1 cellular context compared by ENCODE assay signal in the genomic region with DNA sequence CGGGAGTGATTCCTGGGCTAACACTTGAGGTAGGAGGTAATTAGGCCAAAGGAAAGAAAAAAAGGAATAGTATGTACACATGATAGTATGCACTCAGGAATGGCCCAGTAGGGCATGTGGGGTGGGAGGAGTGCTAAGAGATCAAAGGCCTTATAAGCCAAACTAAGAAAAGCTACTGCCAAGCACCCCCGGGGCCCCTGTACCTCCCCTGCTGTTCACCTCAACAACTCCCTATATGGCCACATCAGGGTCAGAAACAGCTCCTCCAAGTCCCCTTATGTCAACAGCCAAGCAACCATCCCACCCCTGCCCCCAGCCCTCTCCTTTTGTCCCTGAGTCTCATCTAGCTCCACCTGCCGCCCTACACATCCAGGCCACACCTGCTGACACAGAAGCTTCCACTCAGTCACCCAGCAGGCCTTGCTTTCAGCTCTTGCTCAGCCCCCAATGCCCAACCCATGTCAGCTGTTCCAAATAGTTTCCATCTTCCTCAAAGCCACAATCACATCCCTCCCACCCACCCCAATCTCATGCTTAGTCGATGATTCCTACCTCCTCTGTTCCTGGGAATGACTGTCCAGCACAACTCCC.
TF ChIP-seq lines count a peak whose summit lies in the region.

No MANE protein-coding gene starts in this region.

TF ChIP-seq in HepG2, 621 proteins besides CTCF, POLR2A, EP300 and RAD21 (continued from another document and continues in another):
- TF ChIP-seq, protein P1, sequence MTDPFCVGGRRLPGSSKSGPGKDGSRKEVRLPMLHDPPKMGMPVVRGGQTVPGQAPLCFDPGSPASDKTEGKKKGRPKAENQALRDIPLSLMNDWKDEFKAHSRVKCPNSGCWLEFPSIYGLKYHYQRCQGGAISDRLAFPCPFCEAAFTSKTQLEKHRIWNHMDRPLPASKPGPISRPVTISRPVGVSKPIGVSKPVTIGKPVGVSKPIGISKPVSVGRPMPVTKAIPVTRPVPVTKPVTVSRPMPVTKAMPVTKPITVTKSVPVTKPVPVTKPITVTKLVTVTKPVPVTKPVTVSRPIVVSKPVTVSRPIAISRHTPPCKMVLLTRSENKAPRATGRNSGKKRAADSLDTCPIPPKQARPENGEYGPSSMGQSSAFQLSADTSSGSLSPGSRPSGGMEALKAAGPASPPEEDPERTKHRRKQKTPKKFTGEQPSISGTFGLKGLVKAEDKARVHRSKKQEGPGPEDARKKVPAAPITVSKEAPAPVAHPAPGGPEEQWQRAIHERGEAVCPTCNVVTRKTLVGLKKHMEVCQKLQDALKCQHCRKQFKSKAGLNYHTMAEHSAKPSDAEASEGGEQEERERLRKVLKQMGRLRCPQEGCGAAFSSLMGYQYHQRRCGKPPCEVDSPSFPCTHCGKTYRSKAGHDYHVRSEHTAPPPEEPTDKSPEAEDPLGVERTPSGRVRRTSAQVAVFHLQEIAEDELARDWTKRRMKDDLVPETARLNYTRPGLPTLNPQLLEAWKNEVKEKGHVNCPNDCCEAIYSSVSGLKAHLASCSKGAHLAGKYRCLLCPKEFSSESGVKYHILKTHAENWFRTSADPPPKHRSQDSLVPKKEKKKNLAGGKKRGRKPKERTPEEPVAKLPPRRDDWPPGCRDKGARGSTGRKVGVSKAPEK (CRISPR knock-in tag; IDR thresholded peaks at IDR 0.05; ENCODE audit: borderline replicate concordance), result no peak
- TF ChIP-seq, protein P2, sequence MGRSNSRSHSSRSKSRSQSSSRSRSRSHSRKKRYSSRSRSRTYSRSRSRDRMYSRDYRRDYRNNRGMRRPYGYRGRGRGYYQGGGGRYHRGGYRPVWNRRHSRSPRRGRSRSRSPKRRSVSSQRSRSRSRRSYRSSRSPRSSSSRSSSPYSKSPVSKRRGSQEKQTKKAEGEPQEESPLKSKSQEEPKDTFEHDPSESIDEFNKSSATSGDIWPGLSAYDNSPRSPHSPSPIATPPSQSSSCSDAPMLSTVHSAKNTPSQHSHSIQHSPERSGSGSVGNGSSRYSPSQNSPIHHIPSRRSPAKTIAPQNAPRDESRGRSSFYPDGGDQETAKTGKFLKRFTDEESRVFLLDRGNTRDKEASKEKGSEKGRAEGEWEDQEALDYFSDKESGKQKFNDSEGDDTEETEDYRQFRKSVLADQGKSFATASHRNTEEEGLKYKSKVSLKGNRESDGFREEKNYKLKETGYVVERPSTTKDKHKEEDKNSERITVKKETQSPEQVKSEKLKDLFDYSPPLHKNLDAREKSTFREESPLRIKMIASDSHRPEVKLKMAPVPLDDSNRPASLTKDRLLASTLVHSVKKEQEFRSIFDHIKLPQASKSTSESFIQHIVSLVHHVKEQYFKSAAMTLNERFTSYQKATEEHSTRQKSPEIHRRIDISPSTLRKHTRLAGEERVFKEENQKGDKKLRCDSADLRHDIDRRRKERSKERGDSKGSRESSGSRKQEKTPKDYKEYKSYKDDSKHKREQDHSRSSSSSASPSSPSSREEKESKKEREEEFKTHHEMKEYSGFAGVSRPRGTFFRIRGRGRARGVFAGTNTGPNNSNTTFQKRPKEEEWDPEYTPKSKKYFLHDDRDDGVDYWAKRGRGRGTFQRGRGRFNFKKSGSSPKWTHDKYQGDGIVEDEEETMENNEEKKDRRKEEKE (IDR thresholded peaks at IDR 0.05), result no peak
- TF ChIP-seq EED (CRISPR knock-in tag; IDR thresholded peaks at IDR 0.05), result no peak
- peak; percentile 48; the same call in 1 of the 2 replicates for TF ChIP-seq PATZ1 (CRISPR knock-in tag; IDR thresholded peaks at IDR 0.05)
- TF ChIP-seq ZKSCAN5 (CRISPR knock-in tag; IDR thresholded peaks at IDR 0.05), result 0 out of 2 replicates have a peak, but pooled peaks have one; percentile 30
- TF ChIP-seq, protein P3, sequence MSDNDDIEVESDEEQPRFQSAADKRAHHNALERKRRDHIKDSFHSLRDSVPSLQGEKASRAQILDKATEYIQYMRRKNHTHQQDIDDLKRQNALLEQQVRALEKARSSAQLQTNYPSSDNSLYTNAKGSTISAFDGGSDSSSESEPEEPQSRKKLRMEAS (IDR thresholded peaks at IDR 0.05), result 0 out of 2 replicates have a peak, but pooled peaks have one; percentile 23
- TF ChIP-seq ZNF616 (CRISPR knock-in tag; IDR thresholded peaks at IDR 0.05; ENCODE audit: low read depth), result no peak
- TF ChIP-seq TCF7 (IDR thresholded peaks at IDR 0.05; ENCODE audit: low read depth), result peak; percentile 76
- TF ChIP-seq HDAC6 (IDR thresholded peaks at IDR 0.05; ENCODE audit: low read depth, low read length), result no peak
- no peak for TF ChIP-seq CBX1 (IDR thresholded peaks at IDR 0.05; ENCODE audit: low read depth)
- TF ChIP-seq IKZF4 (CRISPR knock-in tag; IDR thresholded peaks at IDR 0.05; ENCODE audit: borderline replicate concordance, low read depth, not compliant biosample characterization), result no peak
- no peak for TF ChIP-seq KLF15 (CRISPR knock-in tag; IDR thresholded peaks at IDR 0.05; ENCODE audit: borderline replicate concordance)
- no peak for TF ChIP-seq FIP1L1 (IDR thresholded peaks at IDR 0.05; ENCODE audit: borderline replicate concordance, insufficient read depth, low read depth, low read length)
- TF ChIP-seq ZFX (CRISPR knock-in tag; IDR thresholded peaks at IDR 0.05; ENCODE audit: low read depth), result peak; percentile 25; the same call in 1 of the 2 replicates
- no peak for TF ChIP-seq RELA (CRISPR knock-in tag; IDR thresholded peaks at IDR 0.05)
- no peak for TF ChIP-seq CCDC6 (CRISPR knock-in tag; IDR thresholded peaks at IDR 0.05)
- TF ChIP-seq, protein P4, sequence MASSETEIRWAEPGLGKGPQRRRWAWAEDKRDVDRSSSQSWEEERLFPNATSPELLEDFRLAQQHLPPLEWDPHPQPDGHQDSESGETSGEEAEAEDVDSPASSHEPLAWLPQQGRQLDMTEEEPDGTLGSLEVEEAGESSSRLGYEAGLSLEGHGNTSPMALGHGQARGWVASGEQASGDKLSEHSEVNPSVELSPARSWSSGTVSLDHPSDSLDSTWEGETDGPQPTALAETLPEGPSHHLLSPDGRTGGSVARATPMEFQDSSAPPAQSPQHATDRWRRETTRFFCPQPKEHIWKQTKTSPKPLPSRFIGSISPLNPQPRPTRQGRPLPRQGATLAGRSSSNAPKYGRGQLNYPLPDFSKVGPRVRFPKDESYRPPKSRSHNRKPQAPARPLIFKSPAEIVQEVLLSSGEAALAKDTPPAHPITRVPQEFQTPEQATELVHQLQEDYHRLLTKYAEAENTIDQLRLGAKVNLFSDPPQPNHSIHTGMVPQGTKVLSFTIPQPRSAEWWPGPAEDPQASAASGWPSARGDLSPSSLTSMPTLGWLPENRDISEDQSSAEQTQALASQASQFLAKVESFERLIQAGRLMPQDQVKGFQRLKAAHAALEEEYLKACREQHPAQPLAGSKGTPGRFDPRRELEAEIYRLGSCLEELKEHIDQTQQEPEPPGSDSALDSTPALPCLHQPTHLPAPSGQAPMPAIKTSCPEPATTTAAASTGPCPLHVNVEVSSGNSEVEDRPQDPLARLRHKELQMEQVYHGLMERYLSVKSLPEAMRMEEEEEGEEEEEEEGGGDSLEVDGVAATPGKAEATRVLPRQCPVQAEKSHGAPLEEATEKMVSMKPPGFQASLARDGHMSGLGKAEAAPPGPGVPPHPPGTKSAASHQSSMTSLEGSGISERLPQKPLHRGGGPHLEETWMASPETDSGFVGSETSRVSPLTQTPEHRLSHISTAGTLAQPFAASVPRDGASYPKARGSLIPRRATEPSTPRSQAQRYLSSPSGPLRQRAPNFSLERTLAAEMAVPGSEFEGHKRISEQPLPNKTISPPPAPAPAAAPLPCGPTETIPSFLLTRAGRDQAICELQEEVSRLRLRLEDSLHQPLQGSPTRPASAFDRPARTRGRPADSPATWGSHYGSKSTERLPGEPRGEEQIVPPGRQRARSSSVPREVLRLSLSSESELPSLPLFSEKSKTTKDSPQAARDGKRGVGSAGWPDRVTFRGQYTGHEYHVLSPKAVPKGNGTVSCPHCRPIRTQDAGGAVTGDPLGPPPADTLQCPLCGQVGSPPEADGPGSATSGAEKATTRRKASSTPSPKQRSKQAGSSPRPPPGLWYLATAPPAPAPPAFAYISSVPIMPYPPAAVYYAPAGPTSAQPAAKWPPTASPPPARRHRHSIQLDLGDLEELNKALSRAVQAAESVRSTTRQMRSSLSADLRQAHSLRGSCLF (CRISPR knock-in tag; IDR thresholded peaks at IDR 0.05; ENCODE audit: borderline replicate concordance), result no peak
- TF ChIP-seq SOX13 (IDR thresholded peaks at IDR 0.05), result no peak
- peak in 1 of 2 experiments; percentile 45; a peak in 1 of 4 replicates for TF ChIP-seq SOX13 (CRISPR knock-in tag; conservative IDR thresholded peaks at IDR 0.05 in 1 of 2, IDR thresholded peaks at IDR 0.05 in 1 of 2)
- TF ChIP-seq ZNF292 (CRISPR knock-in tag; IDR thresholded peaks at IDR 0.05; ENCODE audit: borderline replicate concordance, low read depth), result no peak
- no peak for TF ChIP-seq ZNF709 (CRISPR knock-in tag; IDR thresholded peaks at IDR 0.05)
- TF ChIP-seq, protein P5, sequence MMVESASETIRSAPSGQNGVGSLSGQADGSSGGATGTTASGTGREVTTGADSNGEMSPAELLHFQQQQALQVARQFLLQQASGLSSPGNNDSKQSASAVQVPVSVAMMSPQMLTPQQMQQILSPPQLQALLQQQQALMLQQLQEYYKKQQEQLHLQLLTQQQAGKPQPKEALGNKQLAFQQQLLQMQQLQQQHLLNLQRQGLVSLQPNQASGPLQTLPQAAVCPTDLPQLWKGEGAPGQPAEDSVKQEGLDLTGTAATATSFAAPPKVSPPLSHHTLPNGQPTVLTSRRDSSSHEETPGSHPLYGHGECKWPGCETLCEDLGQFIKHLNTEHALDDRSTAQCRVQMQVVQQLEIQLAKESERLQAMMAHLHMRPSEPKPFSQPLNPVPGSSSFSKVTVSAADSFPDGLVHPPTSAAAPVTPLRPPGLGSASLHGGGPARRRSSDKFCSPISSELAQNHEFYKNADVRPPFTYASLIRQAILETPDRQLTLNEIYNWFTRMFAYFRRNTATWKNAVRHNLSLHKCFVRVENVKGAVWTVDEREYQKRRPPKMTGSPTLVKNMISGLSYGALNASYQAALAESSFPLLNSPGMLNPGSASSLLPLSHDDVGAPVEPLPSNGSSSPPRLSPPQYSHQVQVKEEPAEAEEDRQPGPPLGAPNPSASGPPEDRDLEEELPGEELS (CRISPR knock-in tag; IDR thresholded peaks at IDR 0.05), result peak; percentile 36; the same call in 1 of the 2 replicates
- TF ChIP-seq MYC (CRISPR knock-in tag; IDR thresholded peaks at IDR 0.05; ENCODE audit: borderline replicate concordance), result no peak
- peak; percentile 61; the same call in 1 of the 2 replicates for TF ChIP-seq TCF7L2 (IDR thresholded peaks at IDR 0.05; ENCODE audit: low read depth, low read length)
- TF ChIP-seq ZNF329 (CRISPR knock-in tag; IDR thresholded peaks at IDR 0.05; ENCODE audit: low read depth), result no peak
- no peak for TF ChIP-seq ZSCAN20 (CRISPR knock-in tag; IDR thresholded peaks at IDR 0.05; ENCODE audit: borderline replicate concordance)
- TF ChIP-seq, protein P6, sequence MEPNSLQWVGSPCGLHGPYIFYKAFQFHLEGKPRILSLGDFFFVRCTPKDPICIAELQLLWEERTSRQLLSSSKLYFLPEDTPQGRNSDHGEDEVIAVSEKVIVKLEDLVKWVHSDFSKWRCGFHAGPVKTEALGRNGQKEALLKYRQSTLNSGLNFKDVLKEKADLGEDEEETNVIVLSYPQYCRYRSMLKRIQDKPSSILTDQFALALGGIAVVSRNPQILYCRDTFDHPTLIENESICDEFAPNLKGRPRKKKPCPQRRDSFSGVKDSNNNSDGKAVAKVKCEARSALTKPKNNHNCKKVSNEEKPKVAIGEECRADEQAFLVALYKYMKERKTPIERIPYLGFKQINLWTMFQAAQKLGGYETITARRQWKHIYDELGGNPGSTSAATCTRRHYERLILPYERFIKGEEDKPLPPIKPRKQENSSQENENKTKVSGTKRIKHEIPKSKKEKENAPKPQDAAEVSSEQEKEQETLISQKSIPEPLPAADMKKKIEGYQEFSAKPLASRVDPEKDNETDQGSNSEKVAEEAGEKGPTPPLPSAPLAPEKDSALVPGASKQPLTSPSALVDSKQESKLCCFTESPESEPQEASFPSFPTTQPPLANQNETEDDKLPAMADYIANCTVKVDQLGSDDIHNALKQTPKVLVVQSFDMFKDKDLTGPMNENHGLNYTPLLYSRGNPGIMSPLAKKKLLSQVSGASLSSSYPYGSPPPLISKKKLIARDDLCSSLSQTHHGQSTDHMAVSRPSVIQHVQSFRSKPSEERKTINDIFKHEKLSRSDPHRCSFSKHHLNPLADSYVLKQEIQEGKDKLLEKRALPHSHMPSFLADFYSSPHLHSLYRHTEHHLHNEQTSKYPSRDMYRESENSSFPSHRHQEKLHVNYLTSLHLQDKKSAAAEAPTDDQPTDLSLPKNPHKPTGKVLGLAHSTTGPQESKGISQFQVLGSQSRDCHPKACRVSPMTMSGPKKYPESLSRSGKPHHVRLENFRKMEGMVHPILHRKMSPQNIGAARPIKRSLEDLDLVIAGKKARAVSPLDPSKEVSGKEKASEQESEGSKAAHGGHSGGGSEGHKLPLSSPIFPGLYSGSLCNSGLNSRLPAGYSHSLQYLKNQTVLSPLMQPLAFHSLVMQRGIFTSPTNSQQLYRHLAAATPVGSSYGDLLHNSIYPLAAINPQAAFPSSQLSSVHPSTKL (CRISPR knock-in tag; IDR thresholded peaks at IDR 0.05), result peak; percentile 61
- no peak for TF ChIP-seq ZSCAN21 (CRISPR knock-in tag; IDR thresholded peaks at IDR 0.05; ENCODE audit: borderline replicate concordance)
- TF ChIP-seq NFYC (CRISPR knock-in tag; IDR thresholded peaks at IDR 0.05), result no peak
- no peak for TF ChIP-seq ZNF101 (CRISPR knock-in tag; IDR thresholded peaks at IDR 0.05; ENCODE audit: borderline replicate concordance, low read depth)
- no peak for TF ChIP-seq RARG (CRISPR knock-in tag; IDR thresholded peaks at IDR 0.05; ENCODE audit: low read depth)
- TF ChIP-seq SRF (IDR thresholded peaks at IDR 0.05; ENCODE audit: low read depth, low read length), result peak; percentile 92
